ENCODE assay signal across 10 cellular contexts in genomic region chr6:42790549-42791181, GRCh38. TPM values are rescaled to one million over a fixed set of nuclear protein-coding genes. Genes with fewer than 3 reads are reported as not detected.
DNase-seq lines count a peak whose midpoint lies in the region; ATAC-seq and TF ChIP-seq lines count a peak whose summit lies in the region.
"Had no signal": no experiment of that assay in that cellular context is flagged by ENCODE, and none has a peak within 500 bp of the region (broad histone marks: within the 10 kb centered on the region; RNA-seq: fewer than 3 reads in every experiment).

No MANE protein-coding gene starts in this region.

- H3K9me3 ChIP-seq in AG04450 (ENCODE audit: control insufficient read depth, insufficient read depth, low read length) = no peaks in the 10 kb centered on the region

- H3K4me1 Mint-ChIP-seq in HFFc6 (ENCODE audit: low read depth) (peaks cover 31% of the 10 kb centered on the region), nephron progenitor cell (peaks cover 29% of the 10 kb centered on the region)

- peaks cover 1% of the 10 kb centered on the region; the same call in 1 of the 2 replicates for H3K27me3 Mint-ChIP-seq in HFFc6 (ENCODE audit: insufficient read depth)
- no peaks in the 10 kb centered on the region for H3K27me3 Mint-ChIP-seq in nephron progenitor cell (ENCODE audit: low read depth, poor library complexity)

- TF ChIP-seq CTCF in AG04450 (IDR thresholded peaks at IDR 0.05; ENCODE audit: low read depth, low read length) (no peak), HFFc6 (IDR thresholded peaks at IDR 0.05) (no peak), coronary artery (IDR thresholded peaks at IDR 0.05) (no peak), nephron progenitor cell (IDR thresholded peaks at IDR 0.05) (no peak)

- no peak overlapping the region for H3K4me3 ChIP-seq in AG04450 (ENCODE audit: low read depth, low read length)
- peak overlapping the region; percentile 40 for H3K4me3 ChIP-seq in coronary artery

- H3K27ac ChIP-seq in AG04450 (ENCODE audit: low read depth, low read length) (peak overlapping the region; percentile 1), coronary artery (peak overlapping the region; percentile 57 to 77)

- CTCF ChIA-PET in AG04450 (lab: Charles Lee) = interaction anchor here (0.7 kb wide), 1 partner anchor 108 kb away, joined by 4 read pairs; no protein-coding TSS in a partner anchor

- POLR2A ChIA-PET in AG04450 (lab: Yijun Ruan, JAX) = interaction anchor here (0.5 to 1.6 kb wide), 6 partner anchors 9 to 65 kb away, joined by 3 to 11 read pairs (median 5); partner anchors contain the start of genes BICRAL and TBCC

- no peak overlapping the region for H3K4me3 Mint-ChIP-seq in HFFc6
- no peak overlapping the region for H3K4me3 Mint-ChIP-seq in nephron progenitor cell

- no peaks in the 10 kb centered on the region for H3K27me3 ChIP-seq in AG04450 (ENCODE audit: control insufficient read depth, insufficient read depth, low read length)

- no peak for ATAC-seq in GM18873 (IDR thresholded peaks at IDR 0.05; ENCODE audit: low FRiP score, unreplicated experiment)

- H3K9me3 Mint-ChIP-seq in HFFc6 (no peaks in the 10 kb centered on the region), nephron progenitor cell (no peaks in the 10 kb centered on the region)

- intact Hi-C loops in posterior cingulate gyrus (cut with DNase I) = no loop called here

- DNase-seq in AG04450 (ENCODE audit: low read depth, low spot score) = no peak
- no peak for DNase-seq in HFFc6
- no peak for DNase-seq in coronary artery (ENCODE audit: low spot score)
- DNase-seq in nephron progenitor cell = peak; percentile 16
- DNase-seq in posterior cingulate gyrus = no peak
- DNase-seq in ureter (ENCODE audit: low spot score) = no peak
- no peak for DNase-seq in NCI-H2107 treated with DMSO at 0.1 percent for 48 hours (lab: John Stamatoyannopoulos, UW; ENCODE audit: unreplicated experiment)
- DNase-seq: NCI-H226; stimulated activated naive CD4-positive, alpha-beta T cell treated with Interleukin-2 at 50 U/mL for 16 hours had no signal

- H3K36me3 Mint-ChIP-seq in HFFc6 (ENCODE audit: low read depth) = peaks cover 8% of the 10 kb centered on the region; the same call in 1 of the 2 replicates
- H3K36me3 Mint-ChIP-seq in nephron progenitor cell (ENCODE audit: low read depth) = peaks cover 9% of the 10 kb centered on the region

- H3K27ac Mint-ChIP-seq in HFFc6 (peak overlapping the region; percentile 5; the same call in 1 of the 2 replicates), nephron progenitor cell (peak overlapping the region; percentile 92)

RNA-seq across cellular contexts. Expression of gene BICRAL, which starts 8.8 kb away (rescaled TPM):
- polyA plus RNA-seq in AG04450 (2011; rRNA removed) = 5.8 and 7.0 TPM in 2 replicates
- 10.1 and 11.9 TPM in 2 replicates for polyA minus RNA-seq in AG04450 (2011; rRNA and poly(A)+ RNA removed)
- 1 to 10 TPM; 8.0 to 9.8 (median 9.4) TPM for total RNA-seq in HFFc6 (2021; fragmentation: NEBNext Ultra II Directional; extraction: Animal tissue kit (Norgen Biotek cat#: 25700))
- 25.1 TPM for total RNA-seq in ureter

RNA-seq across cellular contexts. Expression of gene TBCC, which starts 44.8 kb away (rescaled TPM):
- polyA plus RNA-seq in AG04450 (2011; rRNA removed) = 19.6 and 21.7 TPM in 2 replicates
- polyA minus RNA-seq in AG04450 (2011; rRNA and poly(A)+ RNA removed) = 15.6 and 17.7 TPM in 2 replicates
- total RNA-seq in HFFc6 (2021; fragmentation: NEBNext Ultra II Directional; extraction: Animal tissue kit (Norgen Biotek cat#: 25700)) = 10 to 100 TPM; 20.6 to 25.2 (median 22.5) TPM
- 16.5 TPM for total RNA-seq in ureter
